Comparison of ENCODE assay signal across 9 cellular contexts in the genomic region with DNA sequence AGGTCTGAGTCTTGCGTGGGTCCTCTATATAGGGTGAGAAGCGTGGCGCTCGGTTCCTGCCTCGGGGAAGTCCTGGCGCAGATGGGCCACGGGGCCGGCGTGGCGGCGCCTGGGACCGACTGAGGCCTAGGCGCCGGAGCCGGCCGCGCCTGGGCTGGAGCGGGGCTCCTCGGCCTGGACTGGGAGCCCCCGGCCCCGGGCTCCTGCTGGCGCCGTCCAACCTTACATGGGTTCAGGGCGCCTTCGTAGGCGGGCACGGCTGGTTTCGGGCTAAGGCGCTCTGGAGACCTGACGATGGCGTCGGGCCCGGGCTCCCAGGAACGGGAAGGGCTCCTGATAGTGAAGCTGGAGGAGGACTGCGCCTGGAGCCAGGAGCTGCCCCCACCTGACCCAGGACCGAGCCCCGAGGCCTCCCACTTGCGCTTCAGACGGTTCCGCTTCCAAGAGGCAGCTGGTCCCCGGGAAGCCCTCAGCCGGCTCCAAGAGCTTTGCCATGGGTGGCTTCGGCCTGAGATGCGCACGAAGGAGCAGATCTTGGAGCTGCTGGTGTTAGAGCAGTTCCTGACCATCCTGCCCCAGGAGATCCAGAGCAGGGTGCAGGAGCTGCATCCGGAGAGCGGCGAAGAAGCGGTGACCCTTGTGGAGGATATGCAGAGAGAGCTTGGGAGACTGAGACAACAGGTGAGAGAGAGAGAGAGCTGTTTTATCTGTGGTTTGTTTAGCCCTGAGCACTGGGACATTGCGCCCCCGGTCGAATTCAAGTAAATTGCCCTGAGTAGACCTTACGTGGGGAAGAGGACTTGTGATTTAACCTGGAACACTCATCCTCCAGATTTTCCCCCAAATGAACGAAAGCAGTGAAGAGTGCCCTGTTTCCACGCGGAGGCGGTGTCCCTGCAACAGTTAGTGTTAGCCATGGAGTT. TPM values are rescaled to one million over a fixed set of nuclear protein-coding genes. Genes with fewer than 3 reads are reported as not detected.
DNase-seq lines count a peak whose midpoint lies in the region; ATAC-seq lines count a peak whose summit lies in the region.
"Had no signal": no experiment of that assay in that cellular context is flagged by ENCODE, and none has a peak within 500 bp of the region (broad histone marks: within the 10 kb centered on the region; RNA-seq: fewer than 3 reads in every experiment).

No MANE protein-coding gene starts in this region.

- CTCF ChIA-PET in activated naive CD4-positive, alpha-beta T cell treated with anti-CD3 and anti-CD28 coated beads, Interleukin-2, amount 10 ng/mL, durations not matched to agents 7 days and 5 days (lab: Charles Lee): interaction anchor here (1.0 kb wide), 1 partner anchor 250 kb away, joined by 4 read pairs; no protein-coding TSS in a partner anchor
- CTCF ChIA-PET in activated CD4-positive, alpha-beta memory T cell treated with anti-CD3 and anti-CD28 coated beads, Interleukin-2, amount 10 ng/mL, durations not matched to agents 7 days and 5 days (lab: Charles Lee): interaction anchor here (1.1 to 2.7 kb wide), 6 partner anchors 16 to 160 kb away, joined by 3 to 11 read pairs (median 4); partner anchors contain the start of genes NAA60, ZNF174, ZNF597 and ZSCAN32

- H3K4me1 Mint-ChIP-seq in activated naive CD4-positive, alpha-beta T cell treated with anti-CD3 and anti-CD28 coated beads, Interleukin-2, amount 10 ng/mL, durations not matched to agents 7 days and 5 days: peaks cover 31% of the 10 kb centered on the region
- peaks cover 32% of the 10 kb centered on the region for H3K4me1 Mint-ChIP-seq in activated CD4-positive, alpha-beta memory T cell treated with anti-CD3 and anti-CD28 coated beads, Interleukin-2, amount 10 ng/mL, durations not matched to agents 7 days and 5 days

- peaks cover 51% of the 10 kb centered on the region for H3K36me3 Mint-ChIP-seq in activated naive CD4-positive, alpha-beta T cell treated with anti-CD3 and anti-CD28 coated beads, Interleukin-2, amount 10 ng/mL, durations not matched to agents 7 days and 5 days
- peaks cover 50% of the 10 kb centered on the region for H3K36me3 Mint-ChIP-seq in activated CD4-positive, alpha-beta memory T cell treated with anti-CD3 and anti-CD28 coated beads, Interleukin-2, amount 10 ng/mL, durations not matched to agents 7 days and 5 days (ENCODE audit: low read depth)

- H3K4me1 ChIP-seq in iPS DF 6.9 (ENCODE audit: control insufficient read depth, insufficient read depth, low read length): no peaks in the 10 kb centered on the region

- WGBS in iPS DF 6.9 (ENCODE audit: insufficient coverage, insufficient read length): no CpG with 5 or more reads among the region's 57 CpGs

- peaks cover 35% of the 10 kb centered on the region for H3K9me3 Mint-ChIP-seq in activated naive CD4-positive, alpha-beta T cell treated with anti-CD3 and anti-CD28 coated beads, Interleukin-2, amount 10 ng/mL, durations not matched to agents 7 days and 5 days
- H3K9me3 Mint-ChIP-seq in activated CD4-positive, alpha-beta memory T cell treated with anti-CD3 and anti-CD28 coated beads, Interleukin-2, amount 10 ng/mL, durations not matched to agents 7 days and 5 days: peaks cover 27% of the 10 kb centered on the region

- H3K27me3 Mint-ChIP-seq in activated naive CD4-positive, alpha-beta T cell treated with anti-CD3 and anti-CD28 coated beads, Interleukin-2, amount 10 ng/mL, durations not matched to agents 7 days and 5 days: peaks cover 14% of the 10 kb centered on the region
- no peaks in the 10 kb centered on the region for H3K27me3 Mint-ChIP-seq in activated CD4-positive, alpha-beta memory T cell treated with anti-CD3 and anti-CD28 coated beads, Interleukin-2, amount 10 ng/mL, durations not matched to agents 7 days and 5 days

- peak overlapping the region; percentile 100 for H3K27ac Mint-ChIP-seq in activated naive CD4-positive, alpha-beta T cell treated with anti-CD3 and anti-CD28 coated beads, Interleukin-2, amount 10 ng/mL, durations not matched to agents 7 days and 5 days
- peak overlapping the region; percentile 99 for H3K27ac Mint-ChIP-seq in activated CD4-positive, alpha-beta memory T cell treated with anti-CD3 and anti-CD28 coated beads, Interleukin-2, amount 10 ng/mL, durations not matched to agents 7 days and 5 days

- no peak overlapping the region for H3K27ac ChIP-seq in iPS DF 6.9 (ENCODE audit: low read length)

- peaks cover 13% of the 10 kb centered on the region; the same call in 1 of the 2 replicates for H3K36me3 ChIP-seq in iPS DF 6.9 (ENCODE audit: control insufficient read depth, insufficient read depth, low read length)

- H3K9me3 ChIP-seq in iPS DF 6.9 (ENCODE audit: control insufficient read depth, insufficient read depth, low read length): peaks cover 1% of the 10 kb centered on the region; the same call in 1 of the 2 replicates

- no peak for DNase-seq in activated naive CD4-positive, alpha-beta T cell treated with anti-CD3 and anti-CD28 coated beads, Interleukin-2, amount 10 ng/mL, durations not matched to agents 7 days and 5 days
- DNase-seq in activated naive CD4-positive, alpha-beta T cell treated with Interleukin-2 at 50 U/mL for 16 hours: no peak
- DNase-seq in activated CD4-positive, alpha-beta memory T cell treated with anti-CD3 and anti-CD28 coated beads, Interleukin-2, amount 10 ng/mL, durations not matched to agents 7 days and 5 days: peak; percentile 22
- DNase-seq in iPS DF 6.9 (ENCODE audit: low read depth, low spot score): no peak
- peak; percentile 16 for DNase-seq in stimulated activated CD8-positive, alpha-beta memory T cell treated with anti-CD3 and anti-CD28 coated beads, Interleukin-4, amount 100 ng/mL, for 24 hours (ENCODE audit: low read depth)
- no peak for DNase-seq in NCI-H1417 treated with DMSO at 0.1 percent for 48 hours (lab: John Stamatoyannopoulos, UW)
- DNase-seq in hippocampal formation (lab: John Stamatoyannopoulos, UW): no peak

- peak overlapping the region; percentile 92 for H3K4me3 ChIP-seq in iPS DF 6.9 (ENCODE audit: low read length)

- H3K4me3 Mint-ChIP-seq in activated naive CD4-positive, alpha-beta T cell treated with anti-CD3 and anti-CD28 coated beads, Interleukin-2, amount 10 ng/mL, durations not matched to agents 7 days and 5 days: peak overlapping the region; percentile 91
- H3K4me3 Mint-ChIP-seq in activated CD4-positive, alpha-beta memory T cell treated with anti-CD3 and anti-CD28 coated beads, Interleukin-2, amount 10 ng/mL, durations not matched to agents 7 days and 5 days: peak overlapping the region; percentile 90

- ATAC-seq in HG03039 (IDR thresholded peaks at IDR 0.05; ENCODE audit: unreplicated experiment): no peak

- POLR2A ChIA-PET in activated CD4-positive, alpha-beta memory T cell treated with anti-CD3 and anti-CD28 coated beads, Interleukin-2, amount 10 ng/mL, durations not matched to agents 7 days and 5 days (lab: Charles Lee): interaction anchor here (0.7 to 4.7 kb wide), 30 partner anchors 8 to 325 kb away, joined by 3 to 67 read pairs (median 5); partner anchors contain the start of genes CLUAP1, NAA60, TIGD7 and ZNF174

- H3K27me3 ChIP-seq in iPS DF 6.9 (ENCODE audit: control insufficient read depth, insufficient read depth, low read length): no peaks in the 10 kb centered on the region

RNA-seq across cellular contexts. Expression of gene ZNF263, which starts 0.5 kb away (rescaled TPM):
- 10 to 100 TPM; 19.4 to 21.3 TPM for total RNA-seq in activated CD4-positive, alpha-beta memory T cell treated with anti-CD3 and anti-CD28 coated beads, Interleukin-2, amount 10 ng/mL, durations not matched to agents 7 days and 5 days

RNA-seq across cellular contexts. Expression of gene TIGD7, which starts 21.4 kb away (rescaled TPM):
- total RNA-seq in activated CD4-positive, alpha-beta memory T cell treated with anti-CD3 and anti-CD28 coated beads, Interleukin-2, amount 10 ng/mL, durations not matched to agents 7 days and 5 days: 1 to 10 TPM; 5.4 to 7.6 TPM

RNA-seq across cellular contexts. Expression of gene ZNF75A, which starts 21.5 kb away (rescaled TPM):
- total RNA-seq in activated CD4-positive, alpha-beta memory T cell treated with anti-CD3 and anti-CD28 coated beads, Interleukin-2, amount 10 ng/mL, durations not matched to agents 7 days and 5 days: 10 to 100 TPM; 34.2 to 36.7 TPM

RNA-seq across cellular contexts. Expression of gene MEFV, which starts 27.4 kb away (rescaled TPM):
- under 1 TPM; 0.15 to 0.23 TPM for total RNA-seq in activated CD4-positive, alpha-beta memory T cell treated with anti-CD3 and anti-CD28 coated beads, Interleukin-2, amount 10 ng/mL, durations not matched to agents 7 days and 5 days
- total RNA-seq: glomerular endothelial cell had no signal

RNA-seq across cellular contexts. Expression of gene ZNF200, which starts 48.8 kb away (rescaled TPM):
- total RNA-seq in activated CD4-positive, alpha-beta memory T cell treated with anti-CD3 and anti-CD28 coated beads, Interleukin-2, amount 10 ng/mL, durations not matched to agents 7 days and 5 days: 10 to 100 TPM; 13.1 to 14.9 TPM

Comparison
In these comparisons a context has a peak if more than half of its experiments do, and no peak if none do; other contexts are left out.
1. DNase-seq: peak in activated CD4-positive, alpha-beta memory T cell treated with anti-CD3 and anti-CD28 coated beads, Interleukin-2, amount 10 ng/mL, durations not matched to agents 7 days and 5 days (single experiment) and stimulated activated CD8-positive, alpha-beta memory T cell treated with anti-CD3 and anti-CD28 coated beads, Interleukin-4, amount 100 ng/mL, for 24 hours (single experiment); none in activated naive CD4-positive, alpha-beta T cell treated with anti-CD3 and anti-CD28 coated beads, Interleukin-2, amount 10 ng/mL, durations not matched to agents 7 days and 5 days (single experiment), activated naive CD4-positive, alpha-beta T cell treated with Interleukin-2 at 50 U/mL for 16 hours (single experiment), iPS DF 6.9 (single experiment), NCI-H1417 treated with DMSO at 0.1 percent for 48 hours (single experiment) and hippocampal formation (0 of 2).